11 cellular contexts compared by ENCODE assay signal in genomic region chr21:21612446-21612845, GRCh38.
A peak's percentile ranks its signal among the peaks of the same experiment; 100 is the strongest.
DNase-seq lines count a peak whose midpoint lies in the region; ATAC-seq, FAIRE-seq and TF ChIP-seq lines count a peak whose summit lies in the region.
"Had no signal": no experiment of that assay in that cellular context is flagged by ENCODE, and none has a peak within 500 bp of the region (broad histone marks: within the 10 kb centered on the region; RNA-seq: fewer than 3 reads in every experiment).

No MANE protein-coding gene starts in this region.

- no peaks in the 10 kb centered on the region for H3K27me3 Mint-ChIP-seq in endothelial cell (ENCODE audit: unreplicated experiment)

- no peak overlapping the region for H3K9ac ChIP-seq in fibroblast of lung (ENCODE audit: insufficient read depth, low read length)

- H3K36me3 ChIP-seq in fibroblast of lung (ENCODE audit: control insufficient read depth, insufficient read depth, low read length): no peaks in the 10 kb centered on the region

- peaks cover 2% of the 10 kb centered on the region for H3K4me1 Mint-ChIP-seq in endothelial cell (ENCODE audit: unreplicated experiment)

- H3K27me3 ChIP-seq in fibroblast of lung (ENCODE audit: control insufficient read depth, insufficient read depth, low read length): no peaks in the 10 kb centered on the region

- peak; percentile 16 for FAIRE-seq in RCC 7860 (lab: Jason Lieb, UNC)

- ATAC-seq in activated CD4-positive, CD25-positive, alpha-beta regulatory T cell treated with anti-CD3 and anti-CD28 coated beads, Interleukin-2, amount 50 U/mL, for 24 hours: no peak
- no peak for ATAC-seq in GM21381 (IDR thresholded peaks at IDR 0.05; ENCODE audit: unreplicated experiment)

- H3K79me2 ChIP-seq in fibroblast of lung (ENCODE audit: control insufficient read depth, insufficient read depth, low read length): no peaks in the 10 kb centered on the region

- H3K36me3 Mint-ChIP-seq in endothelial cell (ENCODE audit: low read depth, unreplicated experiment): no peaks in the 10 kb centered on the region

- H2AFZ ChIP-seq in fibroblast of lung (ENCODE audit: low read length): no peak overlapping the region

- H3K9me3 ChIP-seq in fibroblast of lung (ENCODE audit: control insufficient read depth, insufficient read depth, low read depth, low read length): no peaks in the 10 kb centered on the region

- no peaks in the 10 kb centered on the region for H4K20me1 ChIP-seq in fibroblast of lung (ENCODE audit: control insufficient read depth, extremely low read depth, insufficient read depth, low read length)

- H3K4me1 ChIP-seq in fibroblast of lung (ENCODE audit: control insufficient read depth, extremely low read depth, insufficient read depth, low read length): no peaks in the 10 kb centered on the region

- H3K4me3 ChIP-seq in fibroblast of lung (replicated peaks in 1 of 4; ENCODE audit: control extremely low read depth in 1 of 4, insufficient read depth in 1 of 4, low read depth in 3 of 4, low read length in 4 of 4): peak overlapping the region in 1 of 4 experiments; percentile 7

- no peak overlapping the region for H3K27ac Mint-ChIP-seq in endothelial cell (ENCODE audit: unreplicated experiment)
- H3K27ac Mint-ChIP-seq: T-helper 1 cell treated with Interleukin-12 subunit alpha and Interleukin-12 subunit beta and Interleukin-4 antibody, amounts not matched to agents 30 μg/mL and 1 μg/mL, for 36 hours had no signal

- H3K9me3 Mint-ChIP-seq in endothelial cell (ENCODE audit: unreplicated experiment): no peaks in the 10 kb centered on the region

- H3K4me3 Mint-ChIP-seq in endothelial cell (ENCODE audit: unreplicated experiment): no peak overlapping the region
- H3K4me3 Mint-ChIP-seq: T-helper 1 cell treated with Interleukin-12 subunit alpha and Interleukin-12 subunit beta and Interleukin-4 antibody, amounts not matched to agents 30 μg/mL and 1 μg/mL, for 36 hours had no signal

- H3K27ac ChIP-seq in fibroblast of lung (ENCODE audit: insufficient read depth, low read length): no peak overlapping the region
- H3K27ac ChIP-seq: epithelial cell of prostate had no signal

- TF ChIP-seq CTCF in fibroblast of lung (conservative IDR thresholded peaks at IDR 0.05 in 1 of 2, IDR thresholded peaks at IDR 0.05 in 1 of 2; ENCODE audit: low read depth in 1 of 2, low read length in 2 of 2) (no peak), endothelial cell (IDR thresholded peaks at IDR 0.05; ENCODE audit: unreplicated experiment) (no peak)

- DNase-seq in H4 (ENCODE audit: low spot score) (peak; percentile 43), RCC 7860 (ENCODE audit: low spot score) (peak; percentile 57), fibroblast of lung (ENCODE audit: low read depth in 2 of 2) (peak; percentile 95 to 97), non-pigmented ciliary epithelial cell (ENCODE audit: low read depth) (peak; percentile 97), endothelial cell (ENCODE audit: low spot score) (no peak)
- no peak for DNase-seq in activated CD8-positive, alpha-beta memory T cell treated with anti-CD3 and anti-CD28 coated beads, Interleukin-2, amount 50 U/mL, for 48 hours
- DNase-seq: NCI-H1436 treated with DMSO at 0.1 percent for 48 hours had no signal

- H3K4me2 ChIP-seq in fibroblast of lung (ENCODE audit: extremely low read depth, insufficient read depth, low read length): no peak overlapping the region

Comparison
In these comparisons a context has a peak if more than half of its experiments do, and no peak if none do; other contexts are left out.
1. DNase-seq: peak in H4 (single experiment), RCC 7860 (single experiment), fibroblast of lung (2 of 2) and non-pigmented ciliary epithelial cell (single experiment); none in activated CD8-positive, alpha-beta memory T cell treated with anti-CD3 and anti-CD28 coated beads, Interleukin-2, amount 50 U/mL, for 48 hours (single experiment) and endothelial cell (single experiment).